19 cellular contexts compared by ENCODE assay signal in the genomic region with DNA sequence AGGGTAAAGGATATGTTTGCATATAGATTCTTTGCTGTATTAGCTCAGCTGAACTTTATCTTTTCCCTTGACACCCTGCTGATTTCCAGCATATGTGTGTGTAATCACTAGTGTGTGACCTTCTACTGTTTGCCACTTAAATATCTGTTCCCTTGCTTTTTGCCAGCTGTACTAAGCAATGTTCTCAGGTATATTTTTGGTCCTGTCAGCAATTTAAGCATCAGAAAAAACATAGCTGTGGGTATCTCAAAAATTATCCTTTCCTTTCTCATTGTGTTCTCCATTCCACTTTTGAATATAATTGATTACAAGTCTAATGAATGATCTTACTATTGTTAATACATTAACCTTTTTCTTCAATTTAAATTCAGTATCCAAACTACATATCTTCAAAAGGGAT.
"Had no signal": no experiment of that assay in that cellular context is flagged by ENCODE, and none has a peak within 500 bp of the region (broad histone marks: within the 10 kb centered on the region; RNA-seq: fewer than 3 reads in every experiment).

No MANE protein-coding gene starts in this region.

- H3K4me3 ChIP-seq: esophagus muscularis mucosa, skin epidermis, testis, transverse colon had no signal

- H3K9me3 ChIP-seq: esophagus muscularis mucosa, neutrophil, testis, transverse colon had no signal

- DNase-seq: activated CD4-positive, alpha-beta T cell treated with anti-CD3 and anti-CD28 coated beads for 4 hours; activated CD4-positive, alpha-beta T cell treated with anti-CD3 and anti-CD28 coated beads, Interleukin-2, amount 50 U/mL, for 4 hours; activated CD8-positive, alpha-beta memory T cell treated with anti-CD3 and anti-CD28 coated beads for 24 hours; activated effector memory CD4-positive, alpha-beta T cell treated with Interleukin-2 at 50 U/mL for 16 hours; activated naive CD4-positive, alpha-beta T cell treated with Interleukin-2 at 50 U/mL for 16 hours; anterior cingulate cortex; foreskin keratinocyte; islet precursor cell; left cardiac atrium; left ventricle myocardium superior; stimulated activated CD4-positive, alpha-beta T cell treated with anti-CD3 and anti-CD28 coated beads, Interleukin-12 subunit alpha, Interleukin-12 subunit beta, amount 100 ng/mL, for 4 hours; stimulated activated CD4-positive, alpha-beta T cell treated with anti-CD3 and anti-CD28 coated beads, Interleukin-4, amount 100 ng/mL, for 1 hour; stimulated activated naive CD8-positive, alpha-beta T cell treated with anti-CD3 and anti-CD28 coated beads, Interleukin-15, Interleukin-2, amounts not matched to agents 100 U/mL and 50 U/mL, for 24 hours; testis; transverse colon had no signal

- H3K36me3 ChIP-seq: esophagus muscularis mucosa, neutrophil, transverse colon had no signal

- H3K4me1 ChIP-seq: esophagus muscularis mucosa, foreskin keratinocyte, testis, transverse colon had no signal

- H3K27me3 ChIP-seq: esophagus muscularis mucosa, foreskin keratinocyte, neutrophil, testis, transverse colon had no signal

- ATAC-seq: foreskin keratinocyte; left cardiac atrium; left ventricle myocardium superior; sciatic nerve; stimulated activated naive CD8-positive, alpha-beta T cell treated with anti-CD3 and anti-CD28 coated beads, Interleukin-15, Interleukin-2, amounts not matched to agents 100 U/mL and 50 U/mL, for 24 hours had no signal
